20 cellular contexts compared by ENCODE assay signal in genomic region chrX:24131476-24131875, GRCh38.
"Had no signal": no experiment of that assay in that cellular context is flagged by ENCODE, and none has a peak within 500 bp of the region (broad histone marks: within the 10 kb centered on the region; RNA-seq: fewer than 3 reads in every experiment).

No MANE protein-coding gene starts in this region.

- H3K4me3 ChIP-seq: esophagus squamous epithelium, lung, ovary, psoas muscle, sigmoid colon, testis, tibial artery had no signal

- H3K4me1 ChIP-seq: esophagus squamous epithelium, psoas muscle, sigmoid colon, testis, tibial artery had no signal

- H3K27me3 ChIP-seq: esophagus squamous epithelium, ovary, sigmoid colon, testis, tibial artery had no signal

- DNase-seq: cortex of kidney; effector memory CD8-positive, alpha-beta T cell; erythroblast; esophagus squamous epithelium; kidney; natural killer cell; occipital lobe; ovary; posterior cingulate gyrus; psoas muscle; right cardiac atrium; sigmoid colon; stimulated activated CD4-positive, alpha-beta T cell treated with anti-CD3 and anti-CD28 coated beads, Interleukin-4, amount 100 ng/mL, for 4 hours; stimulated activated naive CD8-positive, alpha-beta T cell treated with anti-CD3 and anti-CD28 coated beads, Interleukin-15, Interleukin-2, amounts not matched to agents 100 U/mL and 50 U/mL, for 24 hours; substantia nigra; testis; tibial artery had no signal

- H3K27ac ChIP-seq: esophagus squamous epithelium, ovary, psoas muscle, sigmoid colon, testis, tibial artery had no signal

- ATAC-seq: effector memory CD8-positive, alpha-beta T cell; left lobe of liver; natural killer cell; psoas muscle; right cardiac atrium; stimulated activated memory B cell treated with anti-CD40 and anti-IgM and Interleukin-4, amounts not matched to agents 10 μg/mL and 1 μg/mL and 100 μg/mL, for 72 hours; stimulated activated naive CD8-positive, alpha-beta T cell treated with anti-CD3 and anti-CD28 coated beads, Interleukin-15, Interleukin-2, amounts not matched to agents 100 U/mL and 50 U/mL, for 24 hours had no signal

- H3K9me3 ChIP-seq: esophagus squamous epithelium, ovary, psoas muscle, sigmoid colon, testis, tibial artery had no signal

- H3K36me3 ChIP-seq: esophagus squamous epithelium, ovary, sigmoid colon, tibial artery had no signal
